Comparison of ENCODE assay signal across 2 cellular contexts in genomic region chr16:69526831-69527655, GRCh38.
TF ChIP-seq lines count a peak whose summit lies in the region.

No MANE protein-coding gene starts in this region.

TF ChIP-seq in HepG2, 621 proteins besides CTCF, POLR2A, EP300 and RAD21:
- TF ChIP-seq HNRNPLL (IDR thresholded peaks at IDR 0.05; ENCODE audit: low read depth, low read length, poor library complexity, severe bottlenecking) (no peak), ZNF574 (CRISPR knock-in tag; IDR thresholded peaks at IDR 0.05) (0 out of 2 replicates have a peak, but pooled peaks have one; percentile 46), RBM39 (IDR thresholded peaks at IDR 0.05; ENCODE audit: low read depth, low read length, poor library complexity, severe bottlenecking) (no peak)

TF ChIP-seq in H1, 55 proteins besides CTCF, POLR2A, EP300 and RAD21:
- no peak for TF ChIP-seq NANOG (IDR thresholded peaks at IDR 0.05; ENCODE audit: insufficient read depth, low read depth, low read length, poor library complexity, severe bottlenecking)
- TF ChIP-seq BRCA1 (IDR thresholded peaks at IDR 0.05; ENCODE audit: low read depth, low read length): no peak
- TF ChIP-seq HDAC2 (IDR thresholded peaks at IDR 0.05; ENCODE audit: borderline replicate concordance in 1 of 2, low read depth in 2 of 2, low read length in 2 of 2): no peak
- TF ChIP-seq, protein P1, sequence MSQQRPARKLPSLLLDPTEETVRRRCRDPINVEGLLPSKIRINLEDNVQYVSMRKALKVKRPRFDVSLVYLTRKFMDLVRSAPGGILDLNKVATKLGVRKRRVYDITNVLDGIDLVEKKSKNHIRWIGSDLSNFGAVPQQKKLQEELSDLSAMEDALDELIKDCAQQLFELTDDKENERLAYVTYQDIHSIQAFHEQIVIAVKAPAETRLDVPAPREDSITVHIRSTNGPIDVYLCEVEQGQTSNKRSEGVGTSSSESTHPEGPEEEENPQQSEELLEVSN (IDR thresholded peaks at IDR 0.05): no peak
- no peak for TF ChIP-seq FOSL1 (IDR thresholded peaks at IDR 0.05; ENCODE audit: insufficient read depth, low read depth, low read length)
- TF ChIP-seq RFX5 (IDR thresholded peaks at IDR 0.05; ENCODE audit: borderline replicate concordance, low read depth, low read length): no peak
- TF ChIP-seq, protein P2, sequence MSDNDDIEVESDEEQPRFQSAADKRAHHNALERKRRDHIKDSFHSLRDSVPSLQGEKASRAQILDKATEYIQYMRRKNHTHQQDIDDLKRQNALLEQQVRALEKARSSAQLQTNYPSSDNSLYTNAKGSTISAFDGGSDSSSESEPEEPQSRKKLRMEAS (IDR thresholded peaks at IDR 0.05): no peak
- no peak for TF ChIP-seq SP2 (IDR thresholded peaks at IDR 0.05; ENCODE audit: low read length)
- no peak for TF ChIP-seq SIX5 (IDR thresholded peaks at IDR 0.05; ENCODE audit: low read depth, low read length)
- TF ChIP-seq MAFK (IDR thresholded peaks at IDR 0.05; ENCODE audit: low read depth, low read length): no peak
- TF ChIP-seq JUND (IDR thresholded peaks at IDR 0.05; ENCODE audit: low read length): no peak
- no peak for TF ChIP-seq PHF8 (conservative IDR thresholded peaks at IDR 0.05; ENCODE audit: low read depth, low read length)
TF ChIP-seq in H1: peak in this region for 0.
